1 cellular context compared by ENCODE assay signal in the genomic region with DNA sequence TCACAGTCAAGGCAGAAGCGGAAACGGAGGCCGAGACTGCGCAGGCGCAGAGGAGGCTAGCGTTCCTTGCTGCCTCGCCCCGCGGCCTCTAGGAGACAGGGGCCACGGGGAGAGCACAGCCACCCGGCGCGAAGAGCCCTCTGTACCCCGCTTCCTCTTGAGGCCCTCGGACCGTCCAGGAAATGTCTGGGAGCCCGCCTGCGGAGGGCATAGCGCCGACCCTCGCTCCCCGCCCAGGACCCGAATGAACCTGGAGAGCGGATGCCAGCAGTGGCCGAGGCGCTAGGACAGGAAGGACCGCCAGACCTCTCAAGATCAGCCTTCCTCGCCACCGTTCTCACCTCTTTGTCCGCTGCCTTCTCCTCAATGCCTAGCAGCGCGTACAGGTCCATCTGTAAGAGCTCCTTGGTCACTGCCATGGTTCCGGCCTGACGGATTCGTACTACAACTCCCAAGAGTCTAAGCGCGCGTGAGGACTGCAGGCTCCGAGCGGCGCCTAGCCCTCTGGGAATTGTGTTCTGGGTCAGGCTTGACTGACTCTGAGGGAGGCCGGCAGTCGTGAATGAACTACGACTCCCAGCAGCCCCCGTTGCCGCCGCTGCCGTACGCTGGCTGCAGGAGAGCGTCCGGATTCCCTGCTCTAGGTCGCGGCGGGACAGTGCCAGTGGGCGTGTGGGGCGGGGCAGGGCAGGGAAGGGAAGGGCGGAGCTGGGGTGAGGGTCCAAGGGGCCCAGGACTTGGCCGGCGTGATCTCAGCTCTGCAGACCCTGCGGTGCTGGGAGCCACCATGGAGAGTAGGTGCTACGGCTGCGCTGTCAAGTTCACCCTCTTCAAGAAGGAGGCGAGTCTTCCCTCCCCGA.
A peak's percentile ranks its signal among the peaks of the same experiment; 100 is the strongest.
TF ChIP-seq lines count a peak whose summit lies in the region.

TSS of gene DNAJC17 (minus strand) at position 446 of the 860 bp plus-strand sequence. CDS start at position 419, 27 bp downstream.
TSS of gene ZFYVE19 (plus strand) at position 62 of the 860 bp plus-strand sequence. CDS start at position 563, 501 bp downstream.

TF ChIP-seq in GM12878, 131 proteins besides CTCF, POLR2A, EP300 and RAD21 (continued from another document):
- TF ChIP-seq EGR1 (IDR thresholded peaks at IDR 0.05; ENCODE audit: borderline replicate concordance in 1 of 2, low read depth in 2 of 2, low read length in 2 of 2) (peak; percentile 44 to 82; a peak in 2 of 3 replicates), EED (IDR thresholded peaks at IDR 0.05; ENCODE audit: low read depth) (no peak), GATAD2B (conservative IDR thresholded peaks at IDR 0.05; ENCODE audit: low read depth) (peak; percentile 57; the same call in 1 of the 2 replicates), MEF2B (IDR thresholded peaks at IDR 0.05; ENCODE audit: partially characterized antibody, poor library complexity, severe bottlenecking) (peak; percentile 62), YBX1 (IDR thresholded peaks at IDR 0.05) (no peak), NBN (IDR thresholded peaks at IDR 0.05) (peak; percentile 69; the same call in 1 of the 2 replicates), MAX (IDR thresholded peaks at IDR 0.05; ENCODE audit: low read depth, low read length) (peak; percentile 65), EZH2 (IDR thresholded peaks at IDR 0.05; ENCODE audit: borderline replicate concordance, control insufficient read depth, low read depth, low read length) (no peak), RCOR1 (conservative IDR thresholded peaks at IDR 0.05; ENCODE audit: low read depth, low read length) (no peak), HCFC1 (IDR thresholded peaks at IDR 0.05; ENCODE audit: low read length) (peak; percentile 96), MLLT1 (IDR thresholded peaks at IDR 0.05) (0 out of 2 replicates have a peak, but pooled peaks have one; percentile 44), LARP7 (IDR thresholded peaks at IDR 0.05) (peak; percentile 80)
